Comparison of ENCODE assay signal across 8 cellular contexts in the genomic region with DNA sequence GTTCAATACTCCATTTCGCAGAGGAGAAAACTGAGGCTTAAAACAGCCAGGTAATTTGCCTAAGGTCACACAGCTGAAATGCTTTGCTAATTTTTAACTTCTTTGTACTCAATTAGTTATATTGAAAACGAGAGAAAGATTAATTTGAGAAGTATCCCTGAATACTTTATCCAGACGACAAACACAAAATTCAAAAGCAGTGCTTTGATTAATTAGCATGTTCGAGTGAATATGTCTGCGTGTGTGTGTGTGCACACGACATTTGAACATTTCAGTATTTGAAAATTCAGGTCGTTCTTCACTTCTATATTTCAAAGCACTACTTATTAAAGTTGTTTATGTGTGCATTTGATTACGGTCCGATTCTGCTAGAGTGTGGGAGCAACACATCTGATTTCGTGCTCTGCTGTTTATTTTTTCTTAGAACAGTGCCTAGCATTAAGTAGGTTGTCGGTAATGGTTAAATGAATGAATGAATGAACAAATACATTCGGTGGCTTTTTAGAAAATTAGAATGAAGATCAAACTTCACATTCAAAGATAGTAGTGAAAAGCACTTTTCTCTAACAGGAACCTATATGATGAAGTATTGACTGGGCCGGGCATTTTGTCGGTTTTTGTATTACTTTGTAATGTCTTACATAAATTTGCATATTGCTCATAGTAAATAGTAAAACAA. TPM values are rescaled to one million over a fixed set of nuclear protein-coding genes. Genes with fewer than 3 reads are reported as not detected.
DNase-seq lines count a peak whose midpoint lies in the region; ATAC-seq and TF ChIP-seq lines count a peak whose summit lies in the region.

No MANE protein-coding gene starts in this region.

- peak overlapping the region; percentile 62 for H3K4me3 ChIP-seq in AG09309 (ENCODE audit: control insufficient read depth, low read depth, low read length)
- peak overlapping the region; percentile 96 for H3K4me3 ChIP-seq in HUES6 (ENCODE audit: low read depth, low read length)
- H3K4me3 ChIP-seq in ascending aorta, result peak overlapping the region; percentile 64 to 90
- peak overlapping the region; percentile 63 for H3K4me3 ChIP-seq in mesendoderm (ENCODE audit: low read length)

- no peak overlapping the region for H2BK120ac ChIP-seq in mesendoderm (ENCODE audit: low read depth, low read length)

- H3K79me1 ChIP-seq in mesendoderm (ENCODE audit: low read length), result peaks cover 3% of the 10 kb centered on the region

- H3K79me2 ChIP-seq in mesendoderm (ENCODE audit: control insufficient read depth, insufficient read depth, low read length), result peaks cover 44% of the 10 kb centered on the region

- H4K5ac ChIP-seq in mesendoderm (ENCODE audit: low read length), result no peak overlapping the region

- peak overlapping the region; percentile 57 for H3K4me2 ChIP-seq in mesendoderm (ENCODE audit: low read length)

- no peak overlapping the region for H2BK15ac ChIP-seq in mesendoderm (replicated peaks; ENCODE audit: low read depth)

- H3K9ac ChIP-seq in HUES6 (ENCODE audit: low read length) (peak overlapping the region; percentile 92), mesendoderm (ENCODE audit: low read length) (peak overlapping the region; percentile 96)

- H3K9me3 ChIP-seq in HUES6 (ENCODE audit: control insufficient read depth, insufficient read depth, low read depth, low read length) (no peaks in the 10 kb centered on the region), ascending aorta (no peaks in the 10 kb centered on the region)

- no peak overlapping the region for H2AK5ac ChIP-seq in mesendoderm (ENCODE audit: low read length)

- H3K4me1 ChIP-seq in HUES6 (ENCODE audit: control insufficient read depth, insufficient read depth, low read length) (0 out of 2 replicates have a peak, but pooled peaks cover 5% of the 10 kb centered on the region), ascending aorta (peaks cover 0 to 13% of the 10 kb centered on the region in 2 donors), mesendoderm (ENCODE audit: control insufficient read depth, low read depth, low read length) (no peaks in the 10 kb centered on the region)

- DNase-seq in AG09309 (ENCODE audit: low read depth) (no peak), ascending aorta (ENCODE audit: low spot score in 2 of 2) (no peak), mesendoderm (no peak), GM10266 (ENCODE audit: extremely low spot score) (no peak)

- no peak overlapping the region for H3K4ac ChIP-seq in mesendoderm (ENCODE audit: low read depth, low read length)

- H3K36me3 ChIP-seq in HUES6 (ENCODE audit: control insufficient read depth, insufficient read depth, low read length), result peaks cover 38% of the 10 kb centered on the region
- H3K36me3 ChIP-seq in ascending aorta, result no peaks in the 10 kb centered on the region
- peaks cover 8% of the 10 kb centered on the region for H3K36me3 ChIP-seq in mesendoderm (ENCODE audit: control insufficient read depth, insufficient read depth, low read length)

- ATAC-seq in HG02973 (IDR thresholded peaks at IDR 0.05; ENCODE audit: unreplicated experiment), result no peak
- no peak for ATAC-seq in HG02571 (IDR thresholded peaks at IDR 0.05; ENCODE audit: unreplicated experiment)
- ATAC-seq in GM21360 (IDR thresholded peaks at IDR 0.05; ENCODE audit: unreplicated experiment), result no peak

- peak overlapping the region; percentile 95 for H3K18ac ChIP-seq in mesendoderm (ENCODE audit: low read length)

- H4K8ac ChIP-seq in mesendoderm (ENCODE audit: low read depth, low read length), result no peak overlapping the region

- intact Hi-C loops in ascending aorta (cut with DNase I), result loop anchor here (2.0 to 10.0 kb wide), 2 partner anchors 185 to 215 kb away; no protein-coding TSS in a partner anchor

- peak overlapping the region; percentile 99 for H3K56ac ChIP-seq in mesendoderm (ENCODE audit: low read length)

- no CpG with 5 or more reads among the region's 14 CpGs for WGBS in mesendoderm (ENCODE audit: extremely low coverage, insufficient coverage, low lambda C conversion rate)

- TF ChIP-seq CTCF in AG09309 (IDR thresholded peaks at IDR 0.05; ENCODE audit: control insufficient read depth, insufficient read depth, low read depth, low read length, missing control alignments), result no peak
- no peak for TF ChIP-seq CTCF in ascending aorta (IDR thresholded peaks at IDR 0.05)
- no peak for TF ChIP-seq CTCF in GM10266 (IDR thresholded peaks at IDR 0.05; ENCODE audit: control insufficient read depth, insufficient read depth, low read depth, missing control alignments)

- H3K27me3 ChIP-seq in HUES6 (ENCODE audit: control insufficient read depth, insufficient read depth, low read length) (no peaks in the 10 kb centered on the region), ascending aorta (no peaks in the 10 kb centered on the region), mesendoderm (ENCODE audit: insufficient read depth, low read length, poor library complexity) (no peaks in the 10 kb centered on the region)

- H3K23ac ChIP-seq in mesendoderm (ENCODE audit: low read length), result no peak overlapping the region

- H3K27ac ChIP-seq in HUES6 (ENCODE audit: low read depth, low read length) (peak overlapping the region; percentile 94), ascending aorta (peak overlapping the region; percentile 91 to 94), mesendoderm (ENCODE audit: low read depth, low read length) (peak overlapping the region; percentile 95)

- no peak overlapping the region for H2BK5ac ChIP-seq in mesendoderm (ENCODE audit: low read length)

RNA-seq across cellular contexts. Expression of a gene that starts 36.9 kb away (rescaled TPM):
- total RNA-seq in ascending aorta, result 25.3 TPM
- 252 TPM for polyA plus RNA-seq in mesendoderm (2013, experiment 1 of 2)
- 246 TPM for polyA plus RNA-seq in mesendoderm (2013, experiment 2 of 2)
